Comparison of ENCODE assay signal across 2 cellular contexts in genomic region chr6:166599158-166599557, GRCh38.
TF ChIP-seq lines count a peak whose summit lies in the region.

No MANE protein-coding gene starts in this region.

TF ChIP-seq in SK-N-SH, 30 proteins besides CTCF, POLR2A, EP300 and RAD21 (continued from another document):
- TF ChIP-seq GATA2 (CRISPR knock-in tag; IDR thresholded peaks at IDR 0.05) = no peak
- TF ChIP-seq GABPA (IDR thresholded peaks at IDR 0.05; ENCODE audit: low read depth) = no peak
- no peak for TF ChIP-seq FOSL2 (IDR thresholded peaks at IDR 0.05; ENCODE audit: borderline replicate concordance, low read depth)
- no peak for TF ChIP-seq NRF1 (IDR thresholded peaks at IDR 0.05; ENCODE audit: low read depth, low read length)
- TF ChIP-seq FOXM1 (IDR thresholded peaks at IDR 0.05; ENCODE audit: low read depth) = no peak
- TF ChIP-seq SIN3A (IDR thresholded peaks at IDR 0.05; ENCODE audit: borderline replicate concordance, low read depth, low read length) = no peak
- TF ChIP-seq USF1 (IDR thresholded peaks at IDR 0.05; ENCODE audit: borderline replicate concordance, low read depth) = no peak
- TF ChIP-seq MXI1 (IDR thresholded peaks at IDR 0.05; ENCODE audit: low read depth, low read length) = no peak
- no peak for TF ChIP-seq YY1 (IDR thresholded peaks at IDR 0.05; ENCODE audit: low read depth)
- TF ChIP-seq RFX5 (IDR thresholded peaks at IDR 0.05; ENCODE audit: low read length) = no peak

TF ChIP-seq in SK-N-SH treated with all-trans-retinoic acid at 6 μM for 48 hours, 23 proteins besides CTCF, POLR2A, EP300 and RAD21 (continued from another document):
- TF ChIP-seq CSRNP3 (CRISPR knock-in tag; IDR thresholded peaks at IDR 0.05) (no peak), ARNTL (CRISPR knock-in tag; IDR thresholded peaks at IDR 0.05; ENCODE audit: borderline replicate concordance, low read depth) (no peak), CREB5 (CRISPR knock-in tag; IDR thresholded peaks at IDR 0.05; ENCODE audit: low read depth) (no peak)
TF ChIP-seq in SK-N-SH treated with all-trans-retinoic acid at 6 μM for 48 hours: peak in this region for 0.
